Comparison of ENCODE assay signal across 2 cellular contexts in the genomic region with DNA sequence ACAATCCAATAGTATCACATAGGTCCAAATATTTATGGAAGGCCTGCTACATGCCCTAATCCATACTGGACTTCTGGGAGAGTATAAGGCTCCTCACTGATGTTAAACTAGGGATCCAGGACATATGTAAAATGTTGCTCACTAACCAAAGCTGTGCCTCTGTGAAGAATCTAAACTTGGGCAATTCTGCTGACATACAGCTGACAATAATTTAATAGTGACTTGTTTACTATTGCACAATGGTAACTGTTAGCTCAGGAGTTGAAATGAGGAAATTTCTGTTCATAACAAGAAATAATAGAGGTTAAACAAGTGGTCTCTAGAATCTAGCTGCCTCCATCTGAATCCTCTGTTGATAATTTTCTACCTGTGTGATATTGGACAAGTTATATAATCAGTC.
A peak's percentile ranks its signal among the peaks of the same experiment; 100 is the strongest.
TF ChIP-seq lines count a peak whose summit lies in the region.

No MANE protein-coding gene starts in this region.

TF ChIP-seq in IMR-90, 13 proteins besides CTCF, POLR2A, EP300 and RAD21 (continued from another document):
- TF ChIP-seq CEBPB (IDR thresholded peaks at IDR 0.05; ENCODE audit: low read depth, low read length): peak; percentile 68

TF ChIP-seq in SK-N-SH, 30 proteins besides CTCF, POLR2A, EP300 and RAD21 (continued from another document):
- TF ChIP-seq, protein P1, sequence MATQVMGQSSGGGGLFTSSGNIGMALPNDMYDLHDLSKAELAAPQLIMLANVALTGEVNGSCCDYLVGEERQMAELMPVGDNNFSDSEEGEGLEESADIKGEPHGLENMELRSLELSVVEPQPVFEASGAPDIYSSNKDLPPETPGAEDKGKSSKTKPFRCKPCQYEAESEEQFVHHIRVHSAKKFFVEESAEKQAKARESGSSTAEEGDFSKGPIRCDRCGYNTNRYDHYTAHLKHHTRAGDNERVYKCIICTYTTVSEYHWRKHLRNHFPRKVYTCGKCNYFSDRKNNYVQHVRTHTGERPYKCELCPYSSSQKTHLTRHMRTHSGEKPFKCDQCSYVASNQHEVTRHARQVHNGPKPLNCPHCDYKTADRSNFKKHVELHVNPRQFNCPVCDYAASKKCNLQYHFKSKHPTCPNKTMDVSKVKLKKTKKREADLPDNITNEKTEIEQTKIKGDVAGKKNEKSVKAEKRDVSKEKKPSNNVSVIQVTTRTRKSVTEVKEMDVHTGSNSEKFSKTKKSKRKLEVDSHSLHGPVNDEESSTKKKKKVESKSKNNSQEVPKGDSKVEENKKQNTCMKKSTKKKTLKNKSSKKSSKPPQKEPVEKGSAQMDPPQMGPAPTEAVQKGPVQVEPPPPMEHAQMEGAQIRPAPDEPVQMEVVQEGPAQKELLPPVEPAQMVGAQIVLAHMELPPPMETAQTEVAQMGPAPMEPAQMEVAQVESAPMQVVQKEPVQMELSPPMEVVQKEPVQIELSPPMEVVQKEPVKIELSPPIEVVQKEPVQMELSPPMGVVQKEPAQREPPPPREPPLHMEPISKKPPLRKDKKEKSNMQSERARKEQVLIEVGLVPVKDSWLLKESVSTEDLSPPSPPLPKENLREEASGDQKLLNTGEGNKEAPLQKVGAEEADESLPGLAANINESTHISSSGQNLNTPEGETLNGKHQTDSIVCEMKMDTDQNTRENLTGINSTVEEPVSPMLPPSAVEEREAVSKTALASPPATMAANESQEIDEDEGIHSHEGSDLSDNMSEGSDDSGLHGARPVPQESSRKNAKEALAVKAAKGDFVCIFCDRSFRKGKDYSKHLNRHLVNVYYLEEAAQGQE (IDR thresholded peaks at IDR 0.05; ENCODE audit: low read depth, low read length): no peak
- TF ChIP-seq FOXM1 (IDR thresholded peaks at IDR 0.05; ENCODE audit: low read depth) (no peak), NFIC (IDR thresholded peaks at IDR 0.05; ENCODE audit: borderline replicate concordance) (no peak), FOSL2 (IDR thresholded peaks at IDR 0.05; ENCODE audit: borderline replicate concordance, low read depth) (no peak), JUND (IDR thresholded peaks at IDR 0.05) (no peak), POLR2AphosphoS5 (IDR thresholded peaks at IDR 0.05; ENCODE audit: low read depth, low read length) (no peak), TAF1 (IDR thresholded peaks at IDR 0.05; ENCODE audit: borderline replicate concordance, low read depth, low read length) (no peak), YY1 (IDR thresholded peaks at IDR 0.05; ENCODE audit: low read depth) (no peak), ELF1 (IDR thresholded peaks at IDR 0.05) (no peak), GABPA (IDR thresholded peaks at IDR 0.05; ENCODE audit: low read depth) (no peak), TEAD4 (IDR thresholded peaks at IDR 0.05; ENCODE audit: borderline replicate concordance, insufficient read depth) (no peak), FOXJ3 (CRISPR knock-in tag; IDR thresholded peaks at IDR 0.05) (no peak)
- TF ChIP-seq, protein P2, sequence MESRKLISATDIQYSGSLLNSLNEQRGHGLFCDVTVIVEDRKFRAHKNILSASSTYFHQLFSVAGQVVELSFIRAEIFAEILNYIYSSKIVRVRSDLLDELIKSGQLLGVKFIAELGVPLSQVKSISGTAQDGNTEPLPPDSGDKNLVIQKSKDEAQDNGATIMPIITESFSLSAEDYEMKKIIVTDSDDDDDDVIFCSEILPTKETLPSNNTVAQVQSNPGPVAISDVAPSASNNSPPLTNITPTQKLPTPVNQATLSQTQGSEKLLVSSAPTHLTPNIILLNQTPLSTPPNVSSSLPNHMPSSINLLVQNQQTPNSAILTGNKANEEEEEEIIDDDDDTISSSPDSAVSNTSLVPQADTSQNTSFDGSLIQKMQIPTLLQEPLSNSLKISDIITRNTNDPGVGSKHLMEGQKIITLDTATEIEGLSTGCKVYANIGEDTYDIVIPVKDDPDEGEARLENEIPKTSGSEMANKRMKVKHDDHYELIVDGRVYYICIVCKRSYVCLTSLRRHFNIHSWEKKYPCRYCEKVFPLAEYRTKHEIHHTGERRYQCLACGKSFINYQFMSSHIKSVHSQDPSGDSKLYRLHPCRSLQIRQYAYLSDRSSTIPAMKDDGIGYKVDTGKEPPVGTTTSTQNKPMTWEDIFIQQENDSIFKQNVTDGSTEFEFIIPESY (IDR thresholded peaks at IDR 0.05; ENCODE audit: borderline replicate concordance, low read depth): no peak
- TF ChIP-seq, protein P3, sequence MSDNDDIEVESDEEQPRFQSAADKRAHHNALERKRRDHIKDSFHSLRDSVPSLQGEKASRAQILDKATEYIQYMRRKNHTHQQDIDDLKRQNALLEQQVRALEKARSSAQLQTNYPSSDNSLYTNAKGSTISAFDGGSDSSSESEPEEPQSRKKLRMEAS (IDR thresholded peaks at IDR 0.05; ENCODE audit: low read depth): no peak
- TF ChIP-seq, protein P4, sequence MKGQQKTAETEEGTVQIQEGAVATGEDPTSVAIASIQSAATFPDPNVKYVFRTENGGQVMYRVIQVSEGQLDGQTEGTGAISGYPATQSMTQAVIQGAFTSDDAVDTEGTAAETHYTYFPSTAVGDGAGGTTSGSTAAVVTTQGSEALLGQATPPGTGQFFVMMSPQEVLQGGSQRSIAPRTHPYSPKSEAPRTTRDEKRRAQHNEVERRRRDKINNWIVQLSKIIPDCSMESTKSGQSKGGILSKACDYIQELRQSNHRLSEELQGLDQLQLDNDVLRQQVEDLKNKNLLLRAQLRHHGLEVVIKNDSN (IDR thresholded peaks at IDR 0.05; ENCODE audit: borderline replicate concordance, low read depth): no peak
